In genomic region chr13:30186644-30187431, GRCh38 we compare ENCODE assay signal across 17 cellular contexts.
DNase-seq lines count a peak whose midpoint lies in the region; FAIRE-seq and TF ChIP-seq lines count a peak whose summit lies in the region.
"Had no signal": no experiment of that assay in that cellular context is flagged by ENCODE, and none has a peak within 500 bp of the region (broad histone marks: within the 10 kb centered on the region; RNA-seq: fewer than 3 reads in every experiment).

No MANE protein-coding gene starts in this region.

- no peaks in the 10 kb centered on the region for H3K27me3 Mint-ChIP-seq in osteocyte (ENCODE audit: unreplicated experiment)
- H3K27me3 Mint-ChIP-seq: activated naive CD8-positive, alpha-beta T cell treated with anti-CD3 and anti-CD28 coated beads, Interleukin-2, amount 10 ng/mL, durations not matched to agents 7 days and 5 days had no signal

- no peaks in the 10 kb centered on the region for H3K4me1 Mint-ChIP-seq in osteocyte (ENCODE audit: unreplicated experiment)

- H3K9me3 Mint-ChIP-seq in osteocyte (ENCODE audit: unreplicated experiment), result no peaks in the 10 kb centered on the region

- DNase-seq in NCI-H524 (lab: John Stamatoyannopoulos, UW), result peak; percentile 48 to 73
- no peak for DNase-seq in NCI-H524 treated with DMSO at 0.1 percent for 48 hours (lab: John Stamatoyannopoulos, UW)
- DNase-seq in NCI-H526 (lab: John Stamatoyannopoulos, UW), result peak; percentile 77 to 87
- DNase-seq in iPS-NIHi11 (ENCODE audit: low spot score), result peak; percentile 32
- no peak for DNase-seq in urothelium cell line (ENCODE audit: low spot score)
- DNase-seq in osteocyte (ENCODE audit: extremely low spot score, unreplicated experiment), result no peak
- DNase-seq in AG08395 (ENCODE audit: low spot score), result no peak
- DNase-seq in activated CD8-positive, alpha-beta memory T cell treated with anti-CD3 and anti-CD28 coated beads for 24 hours, result no peak
- DNase-seq: activated CD4-positive, CD25-positive, alpha-beta regulatory T cell treated with anti-CD3 and anti-CD28 coated beads, Interleukin-2, amount 50 U/mL, for 72 hours; activated naive CD8-positive, alpha-beta T cell treated with anti-CD3 and anti-CD28 coated beads, Interleukin-2, amount 10 ng/mL, durations not matched to agents 7 days and 5 days; cerebellar nuclear complex; NCI-H1694 treated with DMSO at 0.1 percent for 48 hours; PC-9; sigmoid colon; stimulated activated naive CD8-positive, alpha-beta T cell treated with anti-CD3 and anti-CD28 coated beads, Interleukin-15, Interleukin-2, amounts not matched to agents 100 U/mL and 50 U/mL, for 24 hours; SW 1271 had no signal

- TF ChIP-seq CTCF in osteocyte (IDR thresholded peaks at IDR 0.05), result no peak

- H3K36me3 Mint-ChIP-seq in osteocyte (ENCODE audit: unreplicated experiment), result no peaks in the 10 kb centered on the region

- no peak for FAIRE-seq in urothelium cell line (lab: Jason Lieb, UNC)
- FAIRE-seq: A549 had no signal

- H3K27ac Mint-ChIP-seq in osteocyte (ENCODE audit: unreplicated experiment), result no peak overlapping the region
- H3K27ac Mint-ChIP-seq: activated naive CD8-positive, alpha-beta T cell treated with anti-CD3 and anti-CD28 coated beads, Interleukin-2, amount 10 ng/mL, durations not matched to agents 7 days and 5 days had no signal

- no peak overlapping the region for H3K4me3 Mint-ChIP-seq in osteocyte (ENCODE audit: unreplicated experiment)
- H3K4me3 Mint-ChIP-seq: activated naive CD8-positive, alpha-beta T cell treated with anti-CD3 and anti-CD28 coated beads, Interleukin-2, amount 10 ng/mL, durations not matched to agents 7 days and 5 days had no signal

Comparison
In these comparisons a context has a peak if more than half of its experiments do, and no peak if none do; other contexts are left out.
1. DNase-seq: peak in NCI-H524 (2 of 2), NCI-H526 (2 of 2) and iPS-NIHi11 (single experiment); none in NCI-H524 treated with DMSO at 0.1 percent for 48 hours (single experiment), urothelium cell line (single experiment), osteocyte (single experiment), AG08395 (single experiment) and activated CD8-positive, alpha-beta memory T cell treated with anti-CD3 and anti-CD28 coated beads for 24 hours (single experiment).